ENCODE assay signal across 8 cellular contexts in the genomic region with DNA sequence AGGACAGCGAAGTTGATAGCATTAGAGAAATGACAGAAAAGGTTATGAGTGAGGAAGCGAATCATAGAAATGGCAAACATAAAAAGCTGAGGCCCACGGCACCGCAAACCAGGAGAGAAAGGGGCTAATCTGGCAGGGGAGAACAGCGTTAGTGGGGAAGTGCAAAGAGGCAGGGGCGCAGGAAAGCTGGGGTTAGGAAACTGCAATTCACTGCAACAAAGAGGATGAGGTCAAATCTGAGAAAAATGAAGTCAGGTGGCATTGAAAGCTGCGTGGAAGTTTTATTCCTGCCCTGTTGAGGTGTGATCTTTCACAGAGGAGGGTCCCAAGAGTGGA. TPM values are rescaled to one million over a fixed set of nuclear protein-coding genes. Genes with fewer than 3 reads are reported as not detected.
DNase-seq lines count a peak whose midpoint lies in the region; ATAC-seq, FAIRE-seq and TF ChIP-seq lines count a peak whose summit lies in the region.

No MANE protein-coding gene starts in this region.

- no peaks in the 10 kb centered on the region for H3K9me2 ChIP-seq in hepatocyte (replicated peaks; ENCODE audit: insufficient read depth)

- H3K27me3 Mint-ChIP-seq in activated T-helper 2 cell treated with anti-CD3 and anti-CD28 coated beads, Interferon-gamma antibody, Interleukin-2, Interleukin-4, amounts not matched to agents 10 μg/mL and 5 μg/mL and 100 μg/mL, durations not matched to agents 14 hours and 24 hours and 36 hours (ENCODE audit: low read depth): peaks cover 1% of the 10 kb centered on the region

- H3K4me3 Mint-ChIP-seq in activated T-helper 2 cell treated with anti-CD3 and anti-CD28 coated beads, Interferon-gamma antibody, Interleukin-2, Interleukin-4, amounts not matched to agents 10 μg/mL and 5 μg/mL and 100 μg/mL, durations not matched to agents 14 hours and 24 hours and 36 hours (ENCODE audit: low read depth): peak overlapping the region; percentile 87
- peak overlapping the region; percentile 75 for H3K4me3 Mint-ChIP-seq in stimulated activated effector memory CD8-positive, alpha-beta T cell treated with anti-CD3 and anti-CD28 coated beads, Interleukin-12 subunit alpha, Interleukin-12 subunit beta, amount 100 ng/mL, for 72 hours

- peak overlapping the region; percentile 73 for H3K4me3 ChIP-seq in hepatocyte

- peak overlapping the region; percentile 96 for H3K27ac ChIP-seq in hepatocyte

- H4K20me1 ChIP-seq in hepatocyte (ENCODE audit: insufficient read depth, poor library complexity, severe bottlenecking): peaks cover 11% of the 10 kb centered on the region

- H3K4me1 Mint-ChIP-seq in activated T-helper 2 cell treated with anti-CD3 and anti-CD28 coated beads, Interferon-gamma antibody, Interleukin-2, Interleukin-4, amounts not matched to agents 10 μg/mL and 5 μg/mL and 100 μg/mL, durations not matched to agents 14 hours and 24 hours and 36 hours (ENCODE audit: low read depth): peaks cover 25% of the 10 kb centered on the region
- H3K4me1 Mint-ChIP-seq in stimulated activated effector memory CD8-positive, alpha-beta T cell treated with anti-CD3 and anti-CD28 coated beads, Interleukin-12 subunit alpha, Interleukin-12 subunit beta, amount 100 ng/mL, for 72 hours: peaks cover 31% of the 10 kb centered on the region

- TF ChIP-seq POLR2A in GM12892 (IDR thresholded peaks at IDR 0.05; ENCODE audit: low read depth, low read length): no peak

- H3K9me3 ChIP-seq in hepatocyte (ENCODE audit: low read depth): no peaks in the 10 kb centered on the region

- H3K36me3 ChIP-seq in hepatocyte (replicated peaks; ENCODE audit: insufficient read depth, low read depth): no peaks in the 10 kb centered on the region

- DNase-seq in DMS114 treated with DMSO at 0.1 percent for 48 hours (lab: John Stamatoyannopoulos, UW; ENCODE audit: unreplicated experiment) (peak; percentile 31), hepatocyte (ENCODE audit: low spot score) (no peak), GM12892 (ENCODE audit: insufficient read length) (no peak)
- DNase-seq in activated T-helper 2 cell treated with anti-CD3 and anti-CD28 coated beads, Interferon-gamma antibody, Interleukin-2, Interleukin-4, amounts not matched to agents 10 μg/mL and 5 μg/mL and 100 μg/mL, durations not matched to agents 14 hours and 24 hours and 36 hours (ENCODE audit: low spot score): no peak
- DNase-seq in stimulated activated effector memory CD8-positive, alpha-beta T cell treated with anti-CD3 and anti-CD28 coated beads, Interleukin-12 subunit alpha, Interleukin-12 subunit beta, amount 100 ng/mL, for 72 hours (ENCODE audit: low spot score in 2 of 2): no peak

- peak overlapping the region; percentile 84 for H3K4me2 ChIP-seq in hepatocyte

- peak overlapping the region; percentile 96 for H2AFZ ChIP-seq in hepatocyte

- H3K9me3 Mint-ChIP-seq in activated T-helper 2 cell treated with anti-CD3 and anti-CD28 coated beads, Interferon-gamma antibody, Interleukin-2, Interleukin-4, amounts not matched to agents 10 μg/mL and 5 μg/mL and 100 μg/mL, durations not matched to agents 14 hours and 24 hours and 36 hours: no peaks in the 10 kb centered on the region
- no peaks in the 10 kb centered on the region for H3K9me3 Mint-ChIP-seq in stimulated activated effector memory CD8-positive, alpha-beta T cell treated with anti-CD3 and anti-CD28 coated beads, Interleukin-12 subunit alpha, Interleukin-12 subunit beta, amount 100 ng/mL, for 72 hours

- no peak for FAIRE-seq in GM12892 (lab: Jason Lieb, UNC)

- intact Hi-C loops in activated T-helper 2 cell treated with anti-CD3 and anti-CD28 coated beads, Interferon-gamma antibody, Interleukin-2, Interleukin-4, amounts not matched to agents 10 μg/mL and 5 μg/mL and 100 μg/mL, durations not matched to agents 14 hours and 24 hours and 36 hours (cut with micrococcal nuclease): loop anchor here (2.0 kb wide), 1 partner anchor 89 kb away; a partner anchor contains a TSS

- H3K79me2 ChIP-seq in hepatocyte: peaks cover 48% of the 10 kb centered on the region

- TF ChIP-seq CTCF in hepatocyte (IDR thresholded peaks at IDR 0.05; ENCODE audit: poor library complexity): no peak

- peaks cover 9% of the 10 kb centered on the region for H3K4me1 ChIP-seq in hepatocyte (ENCODE audit: insufficient read depth)

- H3K27ac Mint-ChIP-seq in activated T-helper 2 cell treated with anti-CD3 and anti-CD28 coated beads, Interferon-gamma antibody, Interleukin-2, Interleukin-4, amounts not matched to agents 10 μg/mL and 5 μg/mL and 100 μg/mL, durations not matched to agents 14 hours and 24 hours and 36 hours: peak overlapping the region; percentile 78
- H3K27ac Mint-ChIP-seq in stimulated activated effector memory CD8-positive, alpha-beta T cell treated with anti-CD3 and anti-CD28 coated beads, Interleukin-12 subunit alpha, Interleukin-12 subunit beta, amount 100 ng/mL, for 72 hours: peak overlapping the region; percentile 78

- peaks cover 3% of the 10 kb centered on the region for H3K36me3 Mint-ChIP-seq in activated T-helper 2 cell treated with anti-CD3 and anti-CD28 coated beads, Interferon-gamma antibody, Interleukin-2, Interleukin-4, amounts not matched to agents 10 μg/mL and 5 μg/mL and 100 μg/mL, durations not matched to agents 14 hours and 24 hours and 36 hours (ENCODE audit: low read depth)
- H3K36me3 Mint-ChIP-seq in stimulated activated effector memory CD8-positive, alpha-beta T cell treated with anti-CD3 and anti-CD28 coated beads, Interleukin-12 subunit alpha, Interleukin-12 subunit beta, amount 100 ng/mL, for 72 hours: peaks cover 11% of the 10 kb centered on the region

- 10% methylated on average over 7 of the region's 7 CpGs for WGBS in hepatocyte (ENCODE audit: low lambda C conversion rate, missing lambda C conversion rate)

- ATAC-seq in HG02943 (IDR thresholded peaks at IDR 0.05; ENCODE audit: low read depth, unreplicated experiment): peak; percentile 9
- no peak for ATAC-seq in stimulated activated effector memory CD8-positive, alpha-beta T cell treated with anti-CD3 and anti-CD28 coated beads, Interleukin-12 subunit alpha, Interleukin-12 subunit beta, amount 100 ng/mL, for 72 hours
- no peak for ATAC-seq in GM19455 (IDR thresholded peaks at IDR 0.05; ENCODE audit: unreplicated experiment)
- ATAC-seq in GM18867 (IDR thresholded peaks at IDR 0.05; ENCODE audit: unreplicated experiment): no peak

- H3K27me3 ChIP-seq in hepatocyte: no peaks in the 10 kb centered on the region

RNA-seq across cellular contexts. Expression of a gene that starts 0.6 kb away (rescaled TPM):
- 36.2 and 36.6 TPM in 2 replicates for total RNA-seq in activated T-helper 2 cell treated with anti-CD3 and anti-CD28 coated beads, Interferon-gamma antibody, Interleukin-2, Interleukin-4, amounts not matched to agents 10 μg/mL and 5 μg/mL and 100 μg/mL, durations not matched to agents 14 hours and 24 hours and 36 hours
- 22.6 and 29.1 TPM in 2 replicates for total RNA-seq in hepatocyte
- 27.5 and 35.7 TPM in 2 replicates for polyA plus RNA-seq in hepatocyte
- polyA plus RNA-seq in GM12892 (2012; ENCODE audit: missing spikeins): 35.2 TPM
